Comparison of ENCODE assay signal across 25 cellular contexts in genomic region chr5:40354171-40354570, GRCh38.
"Had no signal": no experiment of that assay in that cellular context is flagged by ENCODE, and none has a peak within 500 bp of the region (broad histone marks: within the 10 kb centered on the region; RNA-seq: fewer than 3 reads in every experiment).

No MANE protein-coding gene starts in this region.

- DNase-seq: hippocampal formation; left colon; left lung; lower lobe of right lung; mammary epithelial cell; mesendoderm; naive B cell; natural killer cell; nephron progenitor cell; ovary; right lobe of liver; stimulated activated CD4-positive, alpha-beta T cell treated with anti-CD3 and anti-CD28 coated beads, Interleukin-4, amount 100 ng/mL, for 24 hours; stimulated activated naive CD4-positive, alpha-beta T cell treated with Interleukin-2 at 50 U/mL for 16 hours; stimulated activated naive CD8-positive, alpha-beta T cell treated with anti-CD3 and anti-CD28 coated beads, Interleukin-15, amount 100 ng/mL, for 72 hours; substantia nigra; uterus had no signal

- FAIRE-seq: keratinocyte had no signal

- H3K27ac ChIP-seq: left lung, lower lobe of right lung, neural progenitor cell, ovary, right atrium auricular region, right lobe of liver, skin epidermis, tibial nerve, uterus had no signal

- H3K27me3 Mint-ChIP-seq: naive B cell; progenitor cell of endocrine pancreas; stimulated activated naive CD8-positive, alpha-beta T cell treated with anti-CD3 and anti-CD28 coated beads, Interleukin-15, amount 100 ng/mL, for 72 hours; type B pancreatic cell had no signal

- H3K36me3 Mint-ChIP-seq: neural progenitor cell; stimulated activated effector memory CD8-positive, alpha-beta T cell treated with anti-CD3 and anti-CD28 coated beads, Interleukin-12 subunit alpha, Interleukin-12 subunit beta, amount 100 ng/mL, for 72 hours; type B pancreatic cell had no signal

- H3K4me1 Mint-ChIP-seq: nephron progenitor cell, neural progenitor cell had no signal

- H3K4me3 Mint-ChIP-seq: mesothelial cell of epicardium; naive B cell; natural killer cell; nephron progenitor cell; neural progenitor cell; stimulated activated effector memory CD8-positive, alpha-beta T cell treated with anti-CD3 and anti-CD28 coated beads, Interleukin-12 subunit alpha, Interleukin-12 subunit beta, amount 100 ng/mL, for 72 hours; stimulated activated naive CD8-positive, alpha-beta T cell treated with anti-CD3 and anti-CD28 coated beads, Interleukin-15, amount 100 ng/mL, for 72 hours; type B pancreatic cell had no signal

- ATAC-seq: left colon; left lung; natural killer cell; stimulated activated effector memory CD8-positive, alpha-beta T cell treated with anti-CD3 and anti-CD28 coated beads, Interleukin-12 subunit alpha, Interleukin-12 subunit beta, amount 100 ng/mL, for 72 hours; stimulated activated naive CD8-positive, alpha-beta T cell treated with anti-CD3 and anti-CD28 coated beads, Interleukin-15, amount 100 ng/mL, for 72 hours had no signal

- H3K4me1 ChIP-seq: neural progenitor cell, right atrium auricular region, right lobe of liver, uterus had no signal

- H3K27ac Mint-ChIP-seq: mesothelial cell of epicardium; natural killer cell; nephron progenitor cell; neural progenitor cell; progenitor cell of endocrine pancreas; stimulated activated effector memory CD8-positive, alpha-beta T cell treated with anti-CD3 and anti-CD28 coated beads, Interleukin-12 subunit alpha, Interleukin-12 subunit beta, amount 100 ng/mL, for 72 hours; stimulated activated naive CD8-positive, alpha-beta T cell treated with anti-CD3 and anti-CD28 coated beads, Interleukin-15, amount 100 ng/mL, for 72 hours; type B pancreatic cell had no signal

- H3K27me3 ChIP-seq: left lung, neural progenitor cell, ovary, right atrium auricular region, right lobe of liver, tibial nerve, uterus had no signal
